ENCODE assay signal across 16 cellular contexts in genomic region chr12:119664642-119665041, GRCh38. TPM values are rescaled to one million over a fixed set of nuclear protein-coding genes. Genes with fewer than 3 reads are reported as not detected.
DNase-seq lines count a peak whose midpoint lies in the region; ATAC-seq and TF ChIP-seq lines count a peak whose summit lies in the region.
"Had no signal": no experiment of that assay in that cellular context is flagged by ENCODE, and none has a peak within 500 bp of the region (broad histone marks: within the 10 kb centered on the region; RNA-seq: fewer than 3 reads in every experiment).

No MANE protein-coding gene starts in this region.

- H3K4me1 ChIP-seq in CD8-positive, alpha-beta memory T cell (ENCODE audit: insufficient read depth, low read length), result peaks cover 28% of the 10 kb centered on the region
- H3K4me1 ChIP-seq in right lobe of liver, result peaks cover 0 to 26% (median 3%) of the 10 kb centered on the region in 4 donors

- H3K27me3 ChIP-seq in CD8-positive, alpha-beta memory T cell (ENCODE audit: insufficient read depth, low read length, poor library complexity, severe bottlenecking), result no peaks in the 10 kb centered on the region
- no peaks in the 10 kb centered on the region for H3K27me3 ChIP-seq in right lobe of liver
- H3K27me3 ChIP-seq: BLaER1 had no signal

- peaks cover 33 to 36% (median 36%) of the 10 kb centered on the region in 3 donors for H3K4me1 Mint-ChIP-seq in CD8-positive, alpha-beta memory T cell
- H3K4me1 Mint-ChIP-seq in stimulated activated naive B cell treated with anti-CD40 and anti-IgM and Interleukin-4, amounts not matched to agents 10 μg/mL and 1 μg/mL and 100 μg/mL, for 72 hours, result peaks cover 14 to 26% of the 10 kb centered on the region in 2 donors

- H3K36me3 ChIP-seq in CD8-positive, alpha-beta memory T cell (ENCODE audit: insufficient read depth, low read length), result no peaks in the 10 kb centered on the region
- H3K36me3 ChIP-seq in KOPT-K1 (ENCODE audit: insufficient read depth, low read length) (0 out of 2 replicates have a peak, but pooled peaks cover under 1% of the 10 kb centered on the region), right lobe of liver (no peaks in the 10 kb centered on the region)

- intact Hi-C loops in right lobe of liver (cut with DNase I), result loop anchor here (10.0 kb wide), 1 partner anchor 120 kb away; no protein-coding TSS in a partner anchor

- no peaks in the 10 kb centered on the region for H3K9me3 ChIP-seq in CD8-positive, alpha-beta memory T cell (ENCODE audit: low read length)
- H3K9me3 ChIP-seq in KOPT-K1 (ENCODE audit: insufficient read depth, low read length, poor library complexity, severe bottlenecking), result no peaks in the 10 kb centered on the region
- H3K9me3 ChIP-seq in right lobe of liver, result no peaks in the 10 kb centered on the region
- H3K9me3 ChIP-seq: BLaER1 had no signal

- POLR2A ChIA-PET in CD8-positive, alpha-beta memory T cell (lab: Charles Lee), result no interaction called here

- H3K27ac ChIP-seq in CD8-positive, alpha-beta memory T cell (ENCODE audit: low read depth, low read length), result peak overlapping the region; percentile 71
- H3K27ac ChIP-seq in KOPT-K1 (ENCODE audit: low read depth, low read length, poor library complexity, severe bottlenecking), result peak overlapping the region; percentile 92
- peak overlapping the region in 2 of 3 donors; percentile 12 to 49 for H3K27ac ChIP-seq in right lobe of liver
- H3K27ac ChIP-seq: BLaER1 had no signal

- ATAC-seq in right lobe of liver, result peak in 3 of 4 donors; percentile 2 to 60 (median 9)
- ATAC-seq in stimulated activated naive B cell treated with anti-CD40 and anti-IgM and Interleukin-4, amounts not matched to agents 10 μg/mL and 1 μg/mL and 100 μg/mL, for 72 hours (replicated peaks), result no peak
- ATAC-seq in GM18498 (IDR thresholded peaks at IDR 0.05; ENCODE audit: unreplicated experiment), result no peak
- no peak for ATAC-seq in HG03378 (IDR thresholded peaks at IDR 0.05; ENCODE audit: unreplicated experiment)
- ATAC-seq in HG03108 (IDR thresholded peaks at IDR 0.05; ENCODE audit: unreplicated experiment), result no peak
- ATAC-seq: GM12878 had no signal

- H3K36me3 Mint-ChIP-seq in CD8-positive, alpha-beta memory T cell, result peaks cover 0 to 11% (median 2%) of the 10 kb centered on the region in 3 donors
- H3K36me3 Mint-ChIP-seq in stimulated activated naive B cell treated with anti-CD40 and anti-IgM and Interleukin-4, amounts not matched to agents 10 μg/mL and 1 μg/mL and 100 μg/mL, for 72 hours, result peaks cover 8 to 10% of the 10 kb centered on the region in 2 donors

- H3K27me3 Mint-ChIP-seq in CD8-positive, alpha-beta memory T cell, result peaks cover 2 to 6% of the 10 kb centered on the region in 2 donors
- peaks cover 3 to 18% of the 10 kb centered on the region in 2 donors for H3K27me3 Mint-ChIP-seq in stimulated activated naive B cell treated with anti-CD40 and anti-IgM and Interleukin-4, amounts not matched to agents 10 μg/mL and 1 μg/mL and 100 μg/mL, for 72 hours
- H3K27me3 Mint-ChIP-seq: CD4-positive, alpha-beta memory T cell; IgD-negative memory B cell had no signal

- 40% methylated on average over 1 of the region's 1 CpG for WGBS in right lobe of liver (ENCODE audit: insufficient coverage, low coverage, low lambda C conversion rate, missing lambda C conversion rate)

- H3K9me3 Mint-ChIP-seq in CD8-positive, alpha-beta memory T cell, result no peaks in the 10 kb centered on the region
- H3K9me3 Mint-ChIP-seq in stimulated activated naive B cell treated with anti-CD40 and anti-IgM and Interleukin-4, amounts not matched to agents 10 μg/mL and 1 μg/mL and 100 μg/mL, for 72 hours, result peaks cover 0 to 2% of the 10 kb centered on the region in 2 donors
- H3K9me3 Mint-ChIP-seq: IgD-negative memory B cell had no signal

- H3K27ac Mint-ChIP-seq in CD8-positive, alpha-beta memory T cell, result no peak overlapping the region
- H3K27ac Mint-ChIP-seq in stimulated activated naive B cell treated with anti-CD40 and anti-IgM and Interleukin-4, amounts not matched to agents 10 μg/mL and 1 μg/mL and 100 μg/mL, for 72 hours, result peak overlapping the region; percentile 37
- H3K27ac Mint-ChIP-seq: CD4-positive, alpha-beta memory T cell had no signal

- CTCF ChIA-PET in CD8-positive, alpha-beta memory T cell (lab: Charles Lee), result interaction anchor here (1.1 kb wide), 1 partner anchor 8 kb away, joined by 3 read pairs; no protein-coding TSS in a partner anchor

- peak overlapping the region in 1 of 7 donors; percentile 8 for H3K4me3 Mint-ChIP-seq in CD8-positive, alpha-beta memory T cell
- no peak overlapping the region for H3K4me3 Mint-ChIP-seq in stimulated activated naive B cell treated with anti-CD40 and anti-IgM and Interleukin-4, amounts not matched to agents 10 μg/mL and 1 μg/mL and 100 μg/mL, for 72 hours
- H3K4me3 Mint-ChIP-seq: CD14-positive monocyte had no signal

- H3K4me3 ChIP-seq in CD8-positive, alpha-beta memory T cell (ENCODE audit: low read length), result no peak overlapping the region
- no peak overlapping the region for H3K4me3 ChIP-seq in right lobe of liver
- H3K4me3 ChIP-seq: BLaER1, GM12878 had no signal

- no peak for TF ChIP-seq CTCF in right lobe of liver (IDR thresholded peaks at IDR 0.05)

- no peak for TF ChIP-seq POLR2A in right lobe of liver (IDR thresholded peaks at IDR 0.05)

- no peak for DNase-seq in CD8-positive, alpha-beta memory T cell
- DNase-seq in right lobe of liver, result peak in 1 of 3 donors; percentile 62
- no peak for DNase-seq in stimulated activated naive B cell treated with anti-CD40 and anti-IgM and Interleukin-4, amounts not matched to agents 10 μg/mL and 1 μg/mL and 100 μg/mL, for 72 hours
- DNase-seq: 8988T; Calu3; CD4-positive, alpha-beta memory T cell; DMS79 treated with DMSO at 0.1 percent for 48 hours; HCEC 1CT had no signal

RNA-seq across cellular contexts. Expression of gene PRKAB1, which starts 3.3 kb away (rescaled TPM):
- 10 to 100 TPM; 27.2 to 30.8 TPM for total RNA-seq in CD8-positive, alpha-beta memory T cell
- polyA plus RNA-seq in CD8-positive, alpha-beta memory T cell, result 32.0 TPM
- total RNA-seq in right lobe of liver, result 10 to 100 TPM in 4 of 6 experiments, 1 to 10 TPM in 2; 8.2 to 17.1 (median 10.3) TPM

Comparison
In these comparisons a context has a peak if more than half of its experiments do, and no peak if none do; other contexts are left out.
1. H3K27ac ChIP-seq: peak in every context shown above with its lines; median percentile 92 in KOPT-K1; 71 in CD8-positive, alpha-beta memory T cell; 30 in right lobe of liver.
2. ATAC-seq: peak in right lobe of liver (3 of 4); none in stimulated activated naive B cell treated with anti-CD40 and anti-IgM and Interleukin-4, amounts not matched to agents 10 μg/mL and 1 μg/mL and 100 μg/mL, for 72 hours (0 of 2), GM18498 (single experiment), HG03378 (single experiment) and HG03108 (single experiment).